In genomic region chr16:11051430-11052079, GRCh38 we compare ENCODE assay signal across 15 cellular contexts.
DNase-seq lines count a peak whose midpoint lies in the region; ATAC-seq and TF ChIP-seq lines count a peak whose summit lies in the region.
"Had no signal": no experiment of that assay in that cellular context is flagged by ENCODE, and none has a peak within 500 bp of the region (broad histone marks: within the 10 kb centered on the region; RNA-seq: fewer than 3 reads in every experiment).

No MANE protein-coding gene starts in this region.

- no peaks in the 10 kb centered on the region for H3K9me2 ChIP-seq in OCI-LY7 (ENCODE audit: insufficient read depth, low read length)

- H3K4me1 ChIP-seq in IMR-90 (ENCODE audit: control insufficient read depth, insufficient read depth, low read length) (peaks cover 17% of the 10 kb centered on the region), OCI-LY7 (ENCODE audit: insufficient read depth, low read length, poor library complexity, severe bottlenecking) (no peaks in the 10 kb centered on the region)
- H3K4me1 ChIP-seq: neural progenitor cell had no signal

- H3K9me3 Mint-ChIP-seq in activated T-cell treated with anti-CD3 and anti-CD28 coated beads, Interleukin-2, amount 50 U/mL, for 4 hours, result no peaks in the 10 kb centered on the region
- no peaks in the 10 kb centered on the region for H3K9me3 Mint-ChIP-seq in activated naive CD8-positive, alpha-beta T cell treated with anti-CD3 and anti-CD28 coated beads, Interleukin-2, amount 50 U/mL, for 24 hours
- H3K9me3 Mint-ChIP-seq: neural progenitor cell had no signal

- 0 out of 2 replicates have a peak overlapping the region, but pooled peaks have one; percentile 4 for H3K4ac ChIP-seq in IMR-90 (ENCODE audit: low read depth, low read length)

- H3K56ac ChIP-seq in IMR-90 (ENCODE audit: extremely low read depth, insufficient read depth, low read length), result no peak overlapping the region

- WGBS in IMR-90 (ENCODE audit: extremely low coverage in 2 of 2, insufficient read length in 1 of 2), 2 experiments, result no CpG with 5 or more reads among the region's 17 CpGs

- H2BK120ac ChIP-seq in IMR-90 (ENCODE audit: low read depth, low read length), result no peak overlapping the region

- H3K79me2 ChIP-seq in OCI-LY7 (ENCODE audit: insufficient read depth, low read depth, low read length), result no peaks in the 10 kb centered on the region

- no peak overlapping the region for H3K4me3 Mint-ChIP-seq in activated T-cell treated with anti-CD3 and anti-CD28 coated beads, Interleukin-2, amount 50 U/mL, for 4 hours
- H3K4me3 Mint-ChIP-seq in activated naive CD8-positive, alpha-beta T cell treated with anti-CD3 and anti-CD28 coated beads, Interleukin-2, amount 50 U/mL, for 24 hours, result peak overlapping the region; percentile 49
- H3K4me3 Mint-ChIP-seq: neural progenitor cell had no signal

- no peak for TF ChIP-seq POLR2A in IMR-90 (IDR thresholded peaks at IDR 0.05; ENCODE audit: low read depth, low read length)

- no peak overlapping the region for H4K5ac ChIP-seq in IMR-90 (ENCODE audit: low read depth, low read length)

- no peak overlapping the region for H3K23ac ChIP-seq in IMR-90 (ENCODE audit: low read depth, low read length)

- H2BK15ac ChIP-seq in IMR-90 (ENCODE audit: low read depth, low read length), result 0 out of 3 replicates have a peak overlapping the region, but pooled peaks have one; percentile 21

- BruUV-seq in IMR-90 (replicated peaks; lab: Mats Ljungman, UMichigan), result no TSS peak
- BruUV-seq in OCI-LY7 (replicated peaks; lab: Mats Ljungman, UMichigan), result no TSS peak

- H3K9ac ChIP-seq in IMR-90 (ENCODE audit: low read depth, low read length), result no peak overlapping the region
- H3K9ac ChIP-seq: neural progenitor cell had no signal

- H4K91ac ChIP-seq in IMR-90 (ENCODE audit: insufficient read depth, low read depth, low read length), result 0 out of 2 replicates have a peak overlapping the region, but pooled peaks have one; percentile 10

- no peak overlapping the region for H3K27ac ChIP-seq in IMR-90 (ENCODE audit: insufficient read depth, low read length)
- no peak overlapping the region for H3K27ac ChIP-seq in OCI-LY7 (ENCODE audit: low read depth, low read length, poor library complexity, severe bottlenecking)
- H3K27ac ChIP-seq: cardiac muscle cell, heart right ventricle, neural progenitor cell had no signal

- CTCF ChIA-PET in IMR-90 (lab: Yijun Ruan, JAX), result no interaction called here
- CTCF ChIA-PET in OCI-LY7 (lab: Charles Lee; ENCODE audit: unreplicated experiment), result no interaction called here

- no peak overlapping the region for H3K18ac ChIP-seq in IMR-90 (ENCODE audit: low read depth, low read length)

- H3K4me3 ChIP-seq in IMR-90 (ENCODE audit: insufficient read depth, low read depth, low read length) (no peak overlapping the region), OCI-LY7 (ENCODE audit: low read depth, low read length, poor library complexity, severe bottlenecking) (no peak overlapping the region)
- H3K4me3 ChIP-seq: cardiac muscle cell, heart right ventricle, neural progenitor cell had no signal

- H3K9me3 ChIP-seq in IMR-90 (ENCODE audit: control insufficient read depth, insufficient read depth, low read length), result no peaks in the 10 kb centered on the region
- no peaks in the 10 kb centered on the region for H3K9me3 ChIP-seq in OCI-LY7 (ENCODE audit: low read length)
- H3K9me3 ChIP-seq: heart right ventricle had no signal

- H3K4me2 ChIP-seq in IMR-90 (ENCODE audit: low read depth, low read length) (no peak overlapping the region), OCI-LY7 (ENCODE audit: low read length) (no peak overlapping the region)
- H3K4me2 ChIP-seq: neural progenitor cell had no signal

- POLR2A ChIA-PET in IMR-90 (lab: Charles Lee; ENCODE audit: unreplicated experiment), result interaction anchor here (0.6 kb wide), 1 partner anchor 204 kb away, joined by 3 read pairs; the partner anchor contains the start of gene SOCS1
- POLR2A ChIA-PET in OCI-LY7 (lab: Charles Lee), result interaction anchor here (0.6 kb wide), 1 partner anchor 65 kb away, joined by 3 read pairs; no protein-coding TSS in a partner anchor

- dilution Hi-C loops in IMR-90 (cut with HindIII; ENCODE audit: low sequenced_read_pairs, unreplicated experiment), result no loop called here

- H3K27me3 ChIP-seq in IMR-90 (ENCODE audit: control insufficient read depth, insufficient read depth, low read length), result no peaks in the 10 kb centered on the region
- H3K27me3 ChIP-seq: cardiac muscle cell, heart right ventricle, neural progenitor cell had no signal

- in situ Hi-C loops in IMR-90 (cut with MboI; ENCODE audit: low sequenced_read_pairs), result no loop called here

- peak overlapping the region; percentile 90 for H3K27ac Mint-ChIP-seq in activated naive CD8-positive, alpha-beta T cell treated with anti-CD3 and anti-CD28 coated beads, Interleukin-2, amount 50 U/mL, for 24 hours
- H3K27ac Mint-ChIP-seq: neural progenitor cell had no signal

- H4K20me1 ChIP-seq in IMR-90 (ENCODE audit: insufficient read depth, low read length) (no peaks in the 10 kb centered on the region), OCI-LY7 (ENCODE audit: insufficient read depth, low read length) (no peaks in the 10 kb centered on the region)

- peaks cover 3 to 18% of the 10 kb centered on the region in 2 experiments; a peak in 1 of 4 replicates for H3K79me1 ChIP-seq in IMR-90 (ENCODE audit: low read depth in 1 of 2, low read length in 2 of 2)

- H2BK20ac ChIP-seq in IMR-90 (ENCODE audit: low read depth, low read length), result no peak overlapping the region

- intact Hi-C loops in IMR-90 (cut with micrococcal nuclease), result no loop called here
- intact Hi-C loops in left ventricle myocardium superior (cut with micrococcal nuclease), result no loop called here
- intact Hi-C loops in OCI-LY7 (cut with micrococcal nuclease; ENCODE audit: unreplicated experiment), result no loop called here

- DNase-seq in activated T-cell treated with anti-CD3 and anti-CD28 coated beads, Interleukin-2, amount 50 U/mL, for 48 hours, result peak; percentile 61 to 62
- no peak for DNase-seq in activated T-cell treated with anti-CD3 and anti-CD28 coated beads, Interleukin-2, amount 50 U/mL, for 4 hours
- DNase-seq in IMR-90 (no peak), superior temporal gyrus (ENCODE audit: extremely low spot score) (no peak), left ventricle myocardium superior (no peak), OCI-LY7 (ENCODE audit: low spot score) (no peak)
- no peak for DNase-seq in activated naive CD8-positive, alpha-beta T cell treated with anti-CD3 and anti-CD28 coated beads, Interleukin-2, amount 50 U/mL, for 24 hours
- DNase-seq in stimulated activated CD8-positive, alpha-beta memory T cell treated with anti-CD3 and anti-CD28 coated beads, Interleukin-4, amount 100 ng/mL, for 48 hours, result peak; percentile 56
- DNase-seq: effector CD4-positive, alpha-beta T cell; heart right ventricle; NCI-H2029; PC-3 had no signal

- H2AFZ ChIP-seq in IMR-90 (replicated peaks; ENCODE audit: low read length, poor library complexity), result no peak overlapping the region
- H2AFZ ChIP-seq in OCI-LY7 (ENCODE audit: low read length), result no peak overlapping the region
- H2AFZ ChIP-seq: neural progenitor cell had no signal

- TF ChIP-seq RAD21 in IMR-90 (IDR thresholded peaks at IDR 0.05; ENCODE audit: low read length), result no peak

- ATAC-seq in activated T-cell treated with anti-CD3 and anti-CD28 coated beads, Interleukin-2, amount 50 U/mL, for 4 hours, result no peak
- no peak for ATAC-seq in IMR-90 (ENCODE audit: low read depth)
- no peak for ATAC-seq in activated naive CD8-positive, alpha-beta T cell treated with anti-CD3 and anti-CD28 coated beads, Interleukin-2, amount 50 U/mL, for 24 hours
- ATAC-seq in left ventricle myocardium superior, result no peak
- ATAC-seq: HCT116, heart right ventricle, PC-3 had no signal

- H3K14ac ChIP-seq in IMR-90 (replicated peaks; ENCODE audit: low read depth, low read length), result no peak overlapping the region

- peaks cover 31% of the 10 kb centered on the region for H3K9me1 ChIP-seq in IMR-90 (ENCODE audit: insufficient read depth, low read length)

- TF ChIP-seq CTCF in IMR-90 (conservative IDR thresholded peaks at IDR 0.05; ENCODE audit: low read depth, low read length) (no peak), OCI-LY7 (conservative IDR thresholded peaks at IDR 0.05; ENCODE audit: low read length) (no peak)

- H3K36me3 ChIP-seq in IMR-90 (ENCODE audit: control insufficient read depth, insufficient read depth, low read length) (peaks cover 21% of the 10 kb centered on the region), OCI-LY7 (ENCODE audit: insufficient read depth, low read length) (peaks cover 19% of the 10 kb centered on the region; the same call in 1 of the 2 replicates)
- H3K36me3 ChIP-seq: cardiac muscle cell, neural progenitor cell had no signal

- H2BK5ac ChIP-seq in IMR-90 (ENCODE audit: low read depth, low read length, poor library complexity, severe bottlenecking), result no peak overlapping the region

- peaks cover 29% of the 10 kb centered on the region for H3K36me3 Mint-ChIP-seq in activated T-cell treated with anti-CD3 and anti-CD28 coated beads, Interleukin-2, amount 50 U/mL, for 4 hours (ENCODE audit: insufficient read depth)
- peaks cover 58% of the 10 kb centered on the region for H3K36me3 Mint-ChIP-seq in activated naive CD8-positive, alpha-beta T cell treated with anti-CD3 and anti-CD28 coated beads, Interleukin-2, amount 50 U/mL, for 24 hours (ENCODE audit: low read depth)

- no peak overlapping the region for H2AK5ac ChIP-seq in IMR-90 (ENCODE audit: low read depth, low read length)

- no peaks in the 10 kb centered on the region for H3K27me3 Mint-ChIP-seq in activated T-cell treated with anti-CD3 and anti-CD28 coated beads, Interleukin-2, amount 50 U/mL, for 4 hours (ENCODE audit: low read depth)
- peaks cover 2% of the 10 kb centered on the region for H3K27me3 Mint-ChIP-seq in activated naive CD8-positive, alpha-beta T cell treated with anti-CD3 and anti-CD28 coated beads, Interleukin-2, amount 50 U/mL, for 24 hours

- no peak overlapping the region for H4K8ac ChIP-seq in IMR-90 (ENCODE audit: low read depth in 2 of 2, low read length in 2 of 2)

- no peak overlapping the region for H2AK9ac ChIP-seq in IMR-90 (replicated peaks; ENCODE audit: low read depth, low read length, poor library complexity)

- H3K4me1 Mint-ChIP-seq in activated T-cell treated with anti-CD3 and anti-CD28 coated beads, Interleukin-2, amount 50 U/mL, for 4 hours (ENCODE audit: low read depth), result peaks cover 34% of the 10 kb centered on the region
- peaks cover 80% of the 10 kb centered on the region for H3K4me1 Mint-ChIP-seq in activated naive CD8-positive, alpha-beta T cell treated with anti-CD3 and anti-CD28 coated beads, Interleukin-2, amount 50 U/mL, for 24 hours

TF ChIP-seq in IMR-90, 13 proteins besides CTCF, POLR2A, EP300 and RAD21 (continues in another document):
- TF ChIP-seq MAFK (IDR thresholded peaks at IDR 0.05; ENCODE audit: low read depth, low read length) (no peak), NFE2L2 (IDR thresholded peaks at IDR 0.05; ENCODE audit: low read depth, low read length) (no peak), SMC3 (IDR thresholded peaks at IDR 0.05; ENCODE audit: low read depth, low read length) (no peak), CHD1 (IDR thresholded peaks at IDR 0.05; ENCODE audit: low read depth, low read length) (no peak), MXI1 (IDR thresholded peaks at IDR 0.05; ENCODE audit: borderline replicate concordance, low read depth, low read length) (no peak)

Comparison
In these comparisons a context has a peak if more than half of its experiments do, and no peak if none do; other contexts are left out.
1. DNase-seq: peak in activated T-cell treated with anti-CD3 and anti-CD28 coated beads, Interleukin-2, amount 50 U/mL, for 48 hours (2 of 2) and stimulated activated CD8-positive, alpha-beta memory T cell treated with anti-CD3 and anti-CD28 coated beads, Interleukin-4, amount 100 ng/mL, for 48 hours (single experiment); none in activated T-cell treated with anti-CD3 and anti-CD28 coated beads, Interleukin-2, amount 50 U/mL, for 4 hours (single experiment), IMR-90 (single experiment), activated naive CD8-positive, alpha-beta T cell treated with anti-CD3 and anti-CD28 coated beads, Interleukin-2, amount 50 U/mL, for 24 hours (single experiment), superior temporal gyrus (single experiment), left ventricle myocardium superior (single experiment) and OCI-LY7 (single experiment).